In genomic region chr20:24672886-24673677, GRCh38 we compare ENCODE assay signal across 13 cellular contexts.
DNase-seq lines count a peak whose midpoint lies in the region; TF ChIP-seq lines count a peak whose summit lies in the region.
"Had no signal": no experiment of that assay in that cellular context is flagged by ENCODE, and none has a peak within 500 bp of the region (broad histone marks: within the 10 kb centered on the region; RNA-seq: fewer than 3 reads in every experiment).

No MANE protein-coding gene starts in this region.

- H3K27ac ChIP-seq in SJCRH30 (0 out of 2 replicates have a peak overlapping the region, but pooled peaks have one; percentile 20), smooth muscle cell (ENCODE audit: low read depth) (peak overlapping the region; percentile 75)
- H3K27ac ChIP-seq: adrenal gland, Peyer's patch had no signal

- H3K4me1 ChIP-seq in SJCRH30 = peaks cover 5% of the 10 kb centered on the region
- H3K4me1 ChIP-seq in smooth muscle cell (ENCODE audit: low read depth) = peaks cover 3% of the 10 kb centered on the region
- no peaks in the 10 kb centered on the region for H3K4me1 ChIP-seq in BE2C
- H3K4me1 ChIP-seq: adrenal gland, Peyer's patch had no signal

- peaks cover 7% of the 10 kb centered on the region for H3F3A ChIP-seq in smooth muscle cell (ENCODE audit: low read depth)

- H3K27me3 ChIP-seq in SJCRH30 = no peaks in the 10 kb centered on the region
- no peaks in the 10 kb centered on the region for H3K27me3 ChIP-seq in smooth muscle cell (ENCODE audit: low read depth)
- no peaks in the 10 kb centered on the region for H3K27me3 ChIP-seq in BE2C
- H3K27me3 ChIP-seq: adrenal gland, Peyer's patch had no signal

- H3K9me3 ChIP-seq in SJCRH30 (replicated peaks) (no peaks in the 10 kb centered on the region), smooth muscle cell (replicated peaks; ENCODE audit: low read depth) (no peaks in the 10 kb centered on the region), BE2C (no peaks in the 10 kb centered on the region)
- H3K9me3 ChIP-seq: adrenal gland, Peyer's patch had no signal

- H3K36me3 ChIP-seq in SJCRH30 (no peaks in the 10 kb centered on the region), smooth muscle cell (ENCODE audit: low read depth) (no peaks in the 10 kb centered on the region), BE2C (no peaks in the 10 kb centered on the region)
- H3K36me3 ChIP-seq: adrenal gland, Peyer's patch had no signal

- 75% methylated on average over 7 of the region's 7 CpGs for WGBS in smooth muscle cell (ENCODE audit: low lambda C conversion rate)

- no peak overlapping the region for H3K9ac ChIP-seq in smooth muscle cell (ENCODE audit: low read depth)

- DNase-seq in GM04504 (ENCODE audit: low read depth) (peak; percentile 83), SJCRH30 (peak in 1 of 2 experiments; percentile 24), fibroblast of the conjunctiva (ENCODE audit: low read depth) (peak; percentile 67), smooth muscle cell (lab: John Stamatoyannopoulos, UW; ENCODE audit: unreplicated experiment) (no peak), NCI-H526 treated with DMSO at 0.1 percent for 48 hours (lab: John Stamatoyannopoulos, UW) (no peak), mucosa of gallbladder (ENCODE audit: low spot score) (no peak), BE2C (no peak), NCI-H187 (lab: John Stamatoyannopoulos, UW) (no peak)
- DNase-seq: activated CD4-positive, alpha-beta T cell treated with anti-CD3 and anti-CD28 coated beads, Interleukin-2, amount 50 U/mL, for 1 hour; adrenal gland; naive thymus-derived CD8-positive, alpha-beta T cell; NCI-H1092 had no signal

- no peaks in the 10 kb centered on the region for H3K79me2 ChIP-seq in smooth muscle cell (ENCODE audit: low read depth)

- no peak overlapping the region for H2AFZ ChIP-seq in smooth muscle cell (ENCODE audit: low read depth)

- no peaks in the 10 kb centered on the region for H4K20me1 ChIP-seq in smooth muscle cell (ENCODE audit: low read depth)

- H3K4me3 ChIP-seq in SJCRH30 (no peak overlapping the region), smooth muscle cell (no peak overlapping the region), BE2C (ENCODE audit: low read depth, low read length) (no peak overlapping the region)
- H3K4me3 ChIP-seq: adrenal gland, Peyer's patch had no signal

- TF ChIP-seq CTCF in smooth muscle cell (IDR thresholded peaks at IDR 0.05; ENCODE audit: borderline replicate concordance, insufficient read depth, poor library complexity, severe bottlenecking) (no peak), BE2C (IDR thresholded peaks at IDR 0.05; ENCODE audit: low read depth, low read length) (no peak)

- H3K4me2 ChIP-seq in smooth muscle cell = peak overlapping the region; percentile 53

Comparison
In these comparisons a context has a peak if more than half of its experiments do, and no peak if none do; other contexts are left out.
1. DNase-seq: peak in GM04504 (single experiment) and fibroblast of the conjunctiva (single experiment); none in smooth muscle cell (single experiment), NCI-H526 treated with DMSO at 0.1 percent for 48 hours (single experiment), mucosa of gallbladder (single experiment), BE2C (single experiment) and NCI-H187 (0 of 2).